Comparison of ENCODE assay signal across 18 cellular contexts in genomic region chr6:157005940-157006339, GRCh38.
A peak's percentile ranks its signal among the peaks of the same experiment; 100 is the strongest.
DNase-seq lines count a peak whose midpoint lies in the region; ATAC-seq and TF ChIP-seq lines count a peak whose summit lies in the region.
"Had no signal": no experiment of that assay in that cellular context is flagged by ENCODE, and none has a peak within 500 bp of the region (broad histone marks: within the 10 kb centered on the region; RNA-seq: fewer than 3 reads in every experiment).

No MANE protein-coding gene starts in this region.

- POLR2A ChIA-PET in WTC11 (lab: Charles Lee): no interaction called here
- POLR2A ChIA-PET in activated CD4-positive, alpha-beta memory T cell treated with anti-CD3 and anti-CD28 coated beads, Interleukin-2, amount 10 ng/mL, durations not matched to agents 7 days and 5 days (lab: Charles Lee): no interaction called here

- TF ChIP-seq CTCF in WTC11 (IDR thresholded peaks at IDR 0.05) (no peak), heart left ventricle (IDR thresholded peaks at IDR 0.05) (no peak), HFFc6 (IDR thresholded peaks at IDR 0.05) (no peak)

- H3K27ac Mint-ChIP-seq in activated naive CD4-positive, alpha-beta T cell treated with anti-CD3 and anti-CD28 coated beads, Interleukin-2, amount 50 U/mL, for 24 hours: peak overlapping the region; percentile 56
- peak overlapping the region; percentile 13; the same call in 1 of the 2 replicates for H3K27ac Mint-ChIP-seq in WTC11
- no peak overlapping the region for H3K27ac Mint-ChIP-seq in activated CD4-positive, alpha-beta memory T cell treated with anti-CD3 and anti-CD28 coated beads, Interleukin-2, amount 10 ng/mL, durations not matched to agents 7 days and 5 days
- H3K27ac Mint-ChIP-seq in HFFc6: no peak overlapping the region
- H3K27ac Mint-ChIP-seq: CD8-positive, alpha-beta T cell had no signal

- H3K4me3 ChIP-seq in mesodermal cell (ENCODE audit: extremely low read depth, insufficient read depth, low read length, poor library complexity, severe bottlenecking) (no peak overlapping the region), heart left ventricle (no peak overlapping the region)
- H3K4me3 ChIP-seq: BLaER1 had no signal

- intact Hi-C loops in heart left ventricle (cut with DNase I): no loop called here

- TF ChIP-seq POLR2A in heart left ventricle (IDR thresholded peaks at IDR 0.05): no peak

- H3K36me3 Mint-ChIP-seq in activated naive CD4-positive, alpha-beta T cell treated with anti-CD3 and anti-CD28 coated beads, Interleukin-2, amount 50 U/mL, for 24 hours: peaks cover 9% of the 10 kb centered on the region
- H3K36me3 Mint-ChIP-seq in WTC11 (0 out of 2 replicates have a peak, but pooled peaks cover 3% of the 10 kb centered on the region), HFFc6 (ENCODE audit: low read depth) (no peaks in the 10 kb centered on the region)
- H3K36me3 Mint-ChIP-seq in activated CD4-positive, alpha-beta memory T cell treated with anti-CD3 and anti-CD28 coated beads, Interleukin-2, amount 10 ng/mL, durations not matched to agents 7 days and 5 days (ENCODE audit: low read depth): peaks cover 5% of the 10 kb centered on the region

- no peaks in the 10 kb centered on the region for H3K27me3 ChIP-seq in heart left ventricle
- H3K27me3 ChIP-seq: BLaER1 had no signal

- CTCF ChIA-PET in WTC11 (lab: Charles Lee): no interaction called here
- CTCF ChIA-PET in activated CD4-positive, alpha-beta memory T cell treated with anti-CD3 and anti-CD28 coated beads, Interleukin-2, amount 10 ng/mL, durations not matched to agents 7 days and 5 days (lab: Charles Lee): no interaction called here

- no peak for DNase-seq in activated naive CD4-positive, alpha-beta T cell (lab: John Stamatoyannopoulos, UW)
- DNase-seq in WTC11 (ENCODE audit: low spot score) (no peak), heart left ventricle (no peak), HFFc6 (no peak)
- no peak for DNase-seq in activated CD4-positive, alpha-beta memory T cell treated with anti-CD3 and anti-CD28 coated beads, Interleukin-2, amount 10 ng/mL, durations not matched to agents 7 days and 5 days
- DNase-seq: CD8-positive, alpha-beta T cell; DMS79; KG1; MV-4-11; NCI-H1694 treated with DMSO at 0.1 percent for 48 hours; NCI-H2227 treated with DMSO at 0.1 percent for 48 hours; NCI-H82; OCI-M1; SHP77 had no signal

- no peaks in the 10 kb centered on the region for H3K27me3 Mint-ChIP-seq in activated naive CD4-positive, alpha-beta T cell treated with anti-CD3 and anti-CD28 coated beads, Interleukin-2, amount 50 U/mL, for 24 hours
- H3K27me3 Mint-ChIP-seq in WTC11 (ENCODE audit: low read depth) (no peaks in the 10 kb centered on the region), HFFc6 (ENCODE audit: insufficient read depth) (peaks cover 2% of the 10 kb centered on the region)
- no peaks in the 10 kb centered on the region for H3K27me3 Mint-ChIP-seq in activated CD4-positive, alpha-beta memory T cell treated with anti-CD3 and anti-CD28 coated beads, Interleukin-2, amount 10 ng/mL, durations not matched to agents 7 days and 5 days

- H3K9me3 ChIP-seq in mesodermal cell (ENCODE audit: control insufficient read depth, low read length): no peaks in the 10 kb centered on the region
- no peaks in the 10 kb centered on the region for H3K9me3 ChIP-seq in heart left ventricle
- H3K9me3 ChIP-seq: BLaER1 had no signal

- H3K36me3 ChIP-seq in mesodermal cell (ENCODE audit: control insufficient read depth, insufficient read depth, low read length) (no peaks in the 10 kb centered on the region), heart left ventricle (no peaks in the 10 kb centered on the region)

- H3K4me1 ChIP-seq in mesodermal cell (ENCODE audit: control insufficient read depth, insufficient read depth, low read length, poor library complexity, severe bottlenecking) (no peaks in the 10 kb centered on the region), heart left ventricle (peaks cover 0 to 21% (median 13%) of the 10 kb centered on the region in 12 donors)
- H3K4me1 ChIP-seq: BLaER1 had no signal

- 50 to 75% methylated on average over 1 of the region's 2 CpGs for WGBS in mesodermal cell (ENCODE audit: insufficient coverage in 2 of 2), 2 experiments
- WGBS in heart left ventricle, 4 donors: 28 to 37% (median 31%) methylated on average over 2 of the region's 2 CpGs

- H3K4me1 Mint-ChIP-seq in activated naive CD4-positive, alpha-beta T cell treated with anti-CD3 and anti-CD28 coated beads, Interleukin-2, amount 50 U/mL, for 24 hours: peaks cover 90% of the 10 kb centered on the region
- H3K4me1 Mint-ChIP-seq in WTC11: peaks cover 57% of the 10 kb centered on the region
- H3K4me1 Mint-ChIP-seq in activated CD4-positive, alpha-beta memory T cell treated with anti-CD3 and anti-CD28 coated beads, Interleukin-2, amount 10 ng/mL, durations not matched to agents 7 days and 5 days: peaks cover 8% of the 10 kb centered on the region
- peaks cover 9% of the 10 kb centered on the region for H3K4me1 Mint-ChIP-seq in HFFc6 (ENCODE audit: low read depth)

- no peaks in the 10 kb centered on the region for H3K9me3 Mint-ChIP-seq in activated naive CD4-positive, alpha-beta T cell treated with anti-CD3 and anti-CD28 coated beads, Interleukin-2, amount 50 U/mL, for 24 hours
- H3K9me3 Mint-ChIP-seq in WTC11 (no peaks in the 10 kb centered on the region), HFFc6 (no peaks in the 10 kb centered on the region)
- no peaks in the 10 kb centered on the region for H3K9me3 Mint-ChIP-seq in activated CD4-positive, alpha-beta memory T cell treated with anti-CD3 and anti-CD28 coated beads, Interleukin-2, amount 10 ng/mL, durations not matched to agents 7 days and 5 days

- no peak overlapping the region for H3K4me3 Mint-ChIP-seq in activated naive CD4-positive, alpha-beta T cell treated with anti-CD3 and anti-CD28 coated beads, Interleukin-2, amount 50 U/mL, for 24 hours
- no peak overlapping the region for H3K4me3 Mint-ChIP-seq in WTC11
- no peak overlapping the region for H3K4me3 Mint-ChIP-seq in activated CD4-positive, alpha-beta memory T cell treated with anti-CD3 and anti-CD28 coated beads, Interleukin-2, amount 10 ng/mL, durations not matched to agents 7 days and 5 days
- no peak overlapping the region for H3K4me3 Mint-ChIP-seq in HFFc6
- H3K4me3 Mint-ChIP-seq: CD8-positive, alpha-beta T cell had no signal

- H3K27ac ChIP-seq in mesodermal cell (ENCODE audit: low read depth, low read length, severe bottlenecking) (peak overlapping the region; percentile 32), heart left ventricle (no peak overlapping the region)
- H3K27ac ChIP-seq: BLaER1 had no signal

- ATAC-seq in WTC11 (no peak), HG02884 (IDR thresholded peaks at IDR 0.05; ENCODE audit: unreplicated experiment) (no peak), heart left ventricle (no peak)
- ATAC-seq: CD8-positive, alpha-beta T cell had no signal

TF ChIP-seq in WTC11, 78 proteins besides CTCF, POLR2A, EP300 and RAD21:
- TF ChIP-seq RELA (CRISPR knock-in tag; IDR thresholded peaks at IDR 0.05; ENCODE audit: borderline replicate concordance): no peak
- TF ChIP-seq AR (CRISPR knock-in tag; IDR thresholded peaks at IDR 0.05): no peak
- TF ChIP-seq NR2C2 (CRISPR knock-in tag; IDR thresholded peaks at IDR 0.05): no peak
- no peak for TF ChIP-seq CBFB (CRISPR knock-in tag; IDR thresholded peaks at IDR 0.05; ENCODE audit: low read depth)
- TF ChIP-seq E2F1 (CRISPR knock-in tag; IDR thresholded peaks at IDR 0.05): no peak
- no peak for TF ChIP-seq SMAD4 (CRISPR knock-in tag; IDR thresholded peaks at IDR 0.05)

Comparison
In these comparisons a context has a peak if more than half of its experiments do, and no peak if none do; other contexts are left out.
1. H3K27ac Mint-ChIP-seq: peak in activated naive CD4-positive, alpha-beta T cell treated with anti-CD3 and anti-CD28 coated beads, Interleukin-2, amount 50 U/mL, for 24 hours (single experiment) and WTC11 (single experiment); none in activated CD4-positive, alpha-beta memory T cell treated with anti-CD3 and anti-CD28 coated beads, Interleukin-2, amount 10 ng/mL, durations not matched to agents 7 days and 5 days (single experiment) and HFFc6 (single experiment).